20 cellular contexts compared by ENCODE assay signal in genomic region chr2:16406929-16407328, GRCh38.
A peak's percentile ranks its signal among the peaks of the same experiment; 100 is the strongest.
DNase-seq lines count a peak whose midpoint lies in the region; ATAC-seq and TF ChIP-seq lines count a peak whose summit lies in the region.
"Had no signal": no experiment of that assay in that cellular context is flagged by ENCODE, and none has a peak within 500 bp of the region (broad histone marks: within the 10 kb centered on the region; RNA-seq: fewer than 3 reads in every experiment).

No MANE protein-coding gene starts in this region.

- intact Hi-C loops in Right ventricle myocardium inferior (cut with DNase I): no loop called here
- intact Hi-C loops in activated naive CD4-positive, alpha-beta T cell treated with anti-CD3 and anti-CD28 coated beads for 36 hours (cut with micrococcal nuclease): no loop called here

- CTCF ChIA-PET in activated naive CD4-positive, alpha-beta T cell treated with anti-CD3 and anti-CD28 coated beads for 36 hours (lab: Charles Lee): no interaction called here

- peaks cover 7% of the 10 kb centered on the region for H3K27me3 Mint-ChIP-seq in neural progenitor cell (ENCODE audit: insufficient read depth, low read depth)
- H3K27me3 Mint-ChIP-seq in activated naive CD4-positive, alpha-beta T cell treated with anti-CD3 and anti-CD28 coated beads for 36 hours (ENCODE audit: low read depth): peaks cover 2% of the 10 kb centered on the region

- H3K4me3 Mint-ChIP-seq in neural progenitor cell: no peak overlapping the region
- H3K4me3 Mint-ChIP-seq in activated naive CD4-positive, alpha-beta T cell treated with anti-CD3 and anti-CD28 coated beads for 36 hours: no peak overlapping the region
- H3K4me3 Mint-ChIP-seq: CD4-positive, alpha-beta memory T cell had no signal

- H3K4me3 ChIP-seq in cardiac muscle cell (no peak overlapping the region), Loucy (ENCODE audit: low read length, poor library complexity, severe bottlenecking) (no peak overlapping the region), neural progenitor cell (no peak overlapping the region)
- H3K4me3 ChIP-seq: BLaER1 treated with 17β-estradiol and CSF1 and Interleukin-3, amounts not matched to agents 10 nM and 100 nM; HAP-1 had no signal

- no peaks in the 10 kb centered on the region for H3K79me2 ChIP-seq in Loucy (ENCODE audit: insufficient read depth, low read length)
- H3K79me2 ChIP-seq in neural progenitor cell (ENCODE audit: low read depth): no peaks in the 10 kb centered on the region

- H3F3A ChIP-seq in Loucy (ENCODE audit: low read depth) (no peaks in the 10 kb centered on the region), neural progenitor cell (ENCODE audit: low read depth) (peaks cover 24% of the 10 kb centered on the region)

- peak overlapping the region; percentile 61 for H3K27ac Mint-ChIP-seq in neural progenitor cell
- no peak overlapping the region for H3K27ac Mint-ChIP-seq in activated naive CD4-positive, alpha-beta T cell treated with anti-CD3 and anti-CD28 coated beads for 36 hours
- H3K27ac Mint-ChIP-seq: CD4-positive, alpha-beta memory T cell had no signal

- TF ChIP-seq CTCF in cardiac muscle cell (IDR thresholded peaks at IDR 0.05; ENCODE audit: low read depth, low read length): no peak
- no peak for TF ChIP-seq CTCF in Loucy (conservative IDR thresholded peaks at IDR 0.05; ENCODE audit: low read length)
- no peak for TF ChIP-seq CTCF in neural progenitor cell (IDR thresholded peaks at IDR 0.05)

- no peaks in the 10 kb centered on the region for H3K36me3 ChIP-seq in cardiac muscle cell
- no peaks in the 10 kb centered on the region for H3K36me3 ChIP-seq in Loucy (ENCODE audit: insufficient read depth, low read length)
- H3K36me3 ChIP-seq in neural progenitor cell: no peaks in the 10 kb centered on the region
- H3K36me3 ChIP-seq: BLaER1 treated with 17β-estradiol and CSF1 and Interleukin-3, amounts not matched to agents 10 nM and 100 nM; HAP-1 had no signal

- H2AFZ ChIP-seq in Loucy (ENCODE audit: low read length) (no peak overlapping the region), neural progenitor cell (replicated peaks) (peak overlapping the region; percentile 52)

- H3K27me3 ChIP-seq in cardiac muscle cell (no peaks in the 10 kb centered on the region), Loucy (ENCODE audit: insufficient read depth, low read length, poor library complexity, severe bottlenecking) (no peaks in the 10 kb centered on the region), neural progenitor cell (no peaks in the 10 kb centered on the region)
- H3K27me3 ChIP-seq: BLaER1 treated with 17β-estradiol and CSF1 and Interleukin-3, amounts not matched to agents 10 nM and 100 nM had no signal

- H3K27ac ChIP-seq in cardiac muscle cell (peak overlapping the region; percentile 94), neural progenitor cell (peak overlapping the region; percentile 32)
- H3K27ac ChIP-seq: 22Rv1; BLaER1 treated with 17β-estradiol and CSF1 and Interleukin-3, amounts not matched to agents 10 nM and 100 nM had no signal

- H3K9me3 ChIP-seq in cardiac muscle cell (ENCODE audit: low read depth) (no peaks in the 10 kb centered on the region), Loucy (ENCODE audit: insufficient read depth, low read depth, low read length) (no peaks in the 10 kb centered on the region), neural progenitor cell (ENCODE audit: low read depth) (no peaks in the 10 kb centered on the region)
- H3K9me3 ChIP-seq: BLaER1 treated with 17β-estradiol and CSF1 and Interleukin-3, amounts not matched to agents 10 nM and 100 nM; Caco-2; HAP-1 had no signal

- H4K20me1 ChIP-seq in Loucy (ENCODE audit: insufficient read depth, low read length, poor library complexity, severe bottlenecking) (no peaks in the 10 kb centered on the region), neural progenitor cell (ENCODE audit: low read depth) (no peaks in the 10 kb centered on the region)
- H4K20me1 ChIP-seq: BLaER1 treated with 17β-estradiol and CSF1 and Interleukin-3, amounts not matched to agents 10 nM and 100 nM had no signal

- peak overlapping the region; percentile 23 for H3K4me2 ChIP-seq in Loucy (ENCODE audit: low read depth, low read length, poor library complexity, severe bottlenecking)
- H3K4me2 ChIP-seq in neural progenitor cell: peak overlapping the region; percentile 11
- H3K4me2 ChIP-seq: BLaER1 treated with 17β-estradiol and CSF1 and Interleukin-3, amounts not matched to agents 10 nM and 100 nM had no signal

- H3K9me3 Mint-ChIP-seq in neural progenitor cell: peaks cover 8% of the 10 kb centered on the region
- peaks cover 2% of the 10 kb centered on the region for H3K9me3 Mint-ChIP-seq in activated naive CD4-positive, alpha-beta T cell treated with anti-CD3 and anti-CD28 coated beads for 36 hours

- peaks cover 49% of the 10 kb centered on the region for H3K4me1 Mint-ChIP-seq in neural progenitor cell
- no peaks in the 10 kb centered on the region for H3K4me1 Mint-ChIP-seq in activated naive CD4-positive, alpha-beta T cell treated with anti-CD3 and anti-CD28 coated beads for 36 hours (ENCODE audit: low read depth)
- H3K4me1 Mint-ChIP-seq: CD4-positive, alpha-beta memory T cell had no signal

- H3K9me2 ChIP-seq in Loucy (replicated peaks; ENCODE audit: low read depth, low read length): no peaks in the 10 kb centered on the region

- ATAC-seq in Right ventricle myocardium inferior: no peak
- no peak for ATAC-seq in GM21717 (IDR thresholded peaks at IDR 0.05; ENCODE audit: unreplicated experiment)

- H3K4me1 ChIP-seq in cardiac muscle cell (ENCODE audit: low read depth) (peaks cover 40% of the 10 kb centered on the region), Loucy (ENCODE audit: insufficient read depth, low read length, poor library complexity, severe bottlenecking) (peaks cover 29% of the 10 kb centered on the region), neural progenitor cell (peaks cover 31% of the 10 kb centered on the region)
- H3K4me1 ChIP-seq: BLaER1 treated with 17β-estradiol and CSF1 and Interleukin-3, amounts not matched to agents 10 nM and 100 nM; HAP-1 had no signal

- H3K36me3 Mint-ChIP-seq in neural progenitor cell: peaks cover 3% of the 10 kb centered on the region
- H3K36me3 Mint-ChIP-seq in activated naive CD4-positive, alpha-beta T cell treated with anti-CD3 and anti-CD28 coated beads for 36 hours (ENCODE audit: low read depth): no peaks in the 10 kb centered on the region
- H3K36me3 Mint-ChIP-seq: CD4-positive, alpha-beta memory T cell had no signal

- H3K9ac ChIP-seq in Loucy (ENCODE audit: low read depth, low read length, poor library complexity, severe bottlenecking) (no peak overlapping the region), neural progenitor cell (no peak overlapping the region)
- H3K9ac ChIP-seq: BLaER1 treated with 17β-estradiol and CSF1 and Interleukin-3, amounts not matched to agents 10 nM and 100 nM had no signal

- DNase-seq in cardiac muscle cell (ENCODE audit: low read depth in 1 of 2, low spot score in 1 of 2) (peak in 1 of 2 donors; percentile 46), Right ventricle myocardium inferior (ENCODE audit: missing footprints) (no peak), left kidney (ENCODE audit: low read depth, low spot score) (peak; percentile 79), neural progenitor cell (ENCODE audit: low spot score) (peak; percentile 19), NCI-H1930 (lab: John Stamatoyannopoulos, UW) (no peak)
- no peak for DNase-seq in activated naive CD4-positive, alpha-beta T cell treated with anti-CD3 and anti-CD28 coated beads for 36 hours
- DNase-seq: ACHN; CD4-positive, alpha-beta memory T cell; DMS 273 treated with DMSO at 0.1 percent for 48 hours; DMS79 treated with DMSO at 0.1 percent for 48 hours; Karpas-422; NCI-H1694 treated with DMSO at 0.1 percent for 48 hours; NCI-H446; NCI-H526 had no signal

Comparison
In these comparisons a context has a peak if more than half of its experiments do, and no peak if none do; other contexts are left out.
1. DNase-seq: peak in left kidney (single experiment) and neural progenitor cell (single experiment); none in Right ventricle myocardium inferior (single experiment), NCI-H1930 (0 of 2) and activated naive CD4-positive, alpha-beta T cell treated with anti-CD3 and anti-CD28 coated beads for 36 hours (single experiment).